8 cellular contexts compared by ENCODE assay signal in genomic region chr3:57420007-57420406, GRCh38.
"Had no signal": no experiment of that assay in that cellular context is flagged by ENCODE, and none has a peak within 500 bp of the region (broad histone marks: within the 10 kb centered on the region; RNA-seq: fewer than 3 reads in every experiment).

No MANE protein-coding gene starts in this region.

- H3K27ac ChIP-seq: HL-60, KMS-11 had no signal

- DNase-seq: IMR-90, KBM-7, KG1 had no signal

- H3K4me3 Mint-ChIP-seq: IgD-negative memory B cell had no signal

- H3K4me2 ChIP-seq: KMS-11 had no signal

- H3K27ac Mint-ChIP-seq: IgD-negative memory B cell had no signal

- H3K4me1 Mint-ChIP-seq: IgD-negative memory B cell had no signal

- H3K36me3 Mint-ChIP-seq: IgD-negative memory B cell had no signal

- H3K9ac ChIP-seq: KMS-11 had no signal

- H3K9me3 Mint-ChIP-seq: IgD-negative memory B cell had no signal

- FAIRE-seq: HepG2, HTR-8/SVneo had no signal

- ATAC-seq: HepG2 had no signal
